In the genomic region with DNA sequence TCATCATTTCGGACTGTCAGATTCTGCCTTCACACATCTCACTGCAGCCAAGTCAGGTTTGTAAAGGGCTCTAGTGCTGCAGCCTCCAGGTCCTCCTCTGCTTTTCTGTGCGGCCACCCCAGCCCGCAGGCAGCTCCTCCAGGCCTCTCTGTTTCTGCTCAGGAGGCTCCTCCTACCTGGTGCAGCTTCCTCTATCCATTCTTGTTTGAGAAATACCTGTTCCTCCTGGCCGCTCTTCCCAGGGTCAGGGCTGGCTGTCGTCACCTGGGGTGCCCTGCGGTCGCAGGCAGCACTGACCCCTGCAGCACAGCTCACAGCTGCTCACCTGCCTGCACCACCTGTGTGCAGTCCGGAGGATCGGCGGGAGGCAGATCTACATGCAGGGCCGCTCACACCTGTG, we compare ENCODE assay signal across 16 cellular contexts.
DNase-seq lines count a peak whose midpoint lies in the region; ATAC-seq lines count a peak whose summit lies in the region.
"Had no signal": no experiment of that assay in that cellular context is flagged by ENCODE, and none has a peak within 500 bp of the region (broad histone marks: within the 10 kb centered on the region; RNA-seq: fewer than 3 reads in every experiment).

No MANE protein-coding gene starts in this region.

- H2AK5ac ChIP-seq in neuronal stem cell (ENCODE audit: low read depth, low read length): no peak overlapping the region

- H3K27ac ChIP-seq in neuronal stem cell (replicated peaks; ENCODE audit: low read length): no peak overlapping the region
- H3K27ac ChIP-seq: BLaER1, GM23248, HL-60 had no signal

- H2AFZ ChIP-seq in neuronal stem cell (ENCODE audit: low read length): no peak overlapping the region
- H2AFZ ChIP-seq: GM23248 had no signal

- no peak overlapping the region for H3K4ac ChIP-seq in neuronal stem cell (ENCODE audit: low read length)

- no peaks in the 10 kb centered on the region for H3K79me1 ChIP-seq in neuronal stem cell (ENCODE audit: low read depth, low read length)

- DNase-seq in ELF-1 (ENCODE audit: low read depth, low spot score) (peak; percentile 49), RPMI8226 (peak; percentile 11), iPS-NIHi7 (ENCODE audit: extremely low spot score) (peak; percentile 18), neuronal stem cell (ENCODE audit: low spot score) (no peak)
- DNase-seq: 8988T; AML-193; Caco-2; CD8-positive, alpha-beta memory T cell; DMS53; GM23248 had no signal

- H3K18ac ChIP-seq in neuronal stem cell (ENCODE audit: low read length): no peak overlapping the region

- WGBS in neuronal stem cell (ENCODE audit: extremely low coverage in 2 of 2, insufficient read length in 2 of 2, insufficient replicate concordance in 1 of 2), 2 donors: no CpG with 5 or more reads among the region's 11 CpGs

- no peak overlapping the region for H2BK12ac ChIP-seq in neuronal stem cell (ENCODE audit: low read length)

- H4K8ac ChIP-seq in neuronal stem cell (ENCODE audit: low read depth, low read length): no peak overlapping the region

- H2BK120ac ChIP-seq in neuronal stem cell (ENCODE audit: low read depth, low read length): no peak overlapping the region

- no peaks in the 10 kb centered on the region for H3K9me3 ChIP-seq in neuronal stem cell (replicated peaks in 1 of 2; ENCODE audit: control insufficient read depth in 2 of 2, insufficient read depth in 1 of 2, low read depth in 1 of 2, low read length in 2 of 2)
- H3K9me3 ChIP-seq: BLaER1, Caco-2, HAP-1 had no signal

- H3K4me1 ChIP-seq in neuronal stem cell (ENCODE audit: control insufficient read depth in 2 of 2, insufficient read depth in 1 of 2, low read depth in 1 of 2, low read length in 2 of 2): peaks cover 2 to 3% of the 10 kb centered on the region in 2 donors
- H3K4me1 ChIP-seq: Caco-2, HAP-1 had no signal

- ATAC-seq in HG03025 (IDR thresholded peaks at IDR 0.05; ENCODE audit: low FRiP score, unreplicated experiment): no peak
- ATAC-seq in GM21447 (IDR thresholded peaks at IDR 0.05; ENCODE audit: unreplicated experiment): no peak
- no peak for ATAC-seq in HG02973 (IDR thresholded peaks at IDR 0.05; ENCODE audit: unreplicated experiment)

- peak overlapping the region; percentile 76 for H3K23ac ChIP-seq in neuronal stem cell (ENCODE audit: low read depth, low read length, poor library complexity)

- H3K9ac ChIP-seq in neuronal stem cell (ENCODE audit: low read depth, low read length, poor library complexity): no peak overlapping the region
- H3K9ac ChIP-seq: BLaER1, GM23248 had no signal

- no peak overlapping the region for H3K4me2 ChIP-seq in neuronal stem cell (ENCODE audit: insufficient read depth, low read length, poor library complexity, severe bottlenecking)
- H3K4me2 ChIP-seq: BLaER1 had no signal

- H2BK5ac ChIP-seq in neuronal stem cell (ENCODE audit: low read length): no peak overlapping the region

- no peak overlapping the region for H4K91ac ChIP-seq in neuronal stem cell (ENCODE audit: low read depth, low read length, poor library complexity)

- H3K27me3 ChIP-seq in neuronal stem cell (ENCODE audit: control insufficient read depth in 3 of 3, insufficient read depth in 3 of 3, low read depth in 1 of 3, low read length in 3 of 3): no peaks in the 10 kb centered on the region
- H3K27me3 ChIP-seq: BLaER1 had no signal

- no peak overlapping the region for H2BK15ac ChIP-seq in neuronal stem cell (ENCODE audit: low read length)

- H3K4me3 ChIP-seq in neuronal stem cell (ENCODE audit: low read length in 2 of 2): no peak overlapping the region
- H3K4me3 ChIP-seq: BLaER1, GM23248, HAP-1 had no signal

- H3K36me3 ChIP-seq in neuronal stem cell (replicated peaks in 1 of 2; ENCODE audit: control insufficient read depth in 2 of 2, insufficient read depth in 2 of 2, low read length in 2 of 2): no peaks in the 10 kb centered on the region
- H3K36me3 ChIP-seq: BLaER1, HAP-1 had no signal

- H3K14ac ChIP-seq in neuronal stem cell (ENCODE audit: low read length): peak overlapping the region; percentile 47
